Comparison of ENCODE assay signal across 26 cellular contexts in the genomic region with DNA sequence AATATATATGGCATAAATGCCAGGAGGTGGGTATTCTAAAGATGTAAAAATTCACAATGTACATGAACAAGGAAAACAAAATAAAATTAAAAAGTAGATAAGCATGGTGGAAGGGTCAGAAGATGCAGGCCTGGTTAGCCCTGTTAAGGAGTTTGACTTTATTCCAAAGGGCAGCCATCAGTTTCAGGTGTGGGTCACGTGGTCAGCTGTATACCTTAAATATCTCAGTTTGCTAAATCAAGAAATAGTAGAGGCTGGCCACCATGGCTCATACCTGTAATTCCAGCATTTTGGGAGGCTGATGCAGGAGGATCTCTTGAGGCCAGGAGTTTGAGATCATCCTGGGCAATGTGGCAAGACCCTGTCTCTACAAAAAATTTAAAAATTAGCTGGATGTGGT. TPM values are rescaled to one million over a fixed set of nuclear protein-coding genes. Genes with fewer than 3 reads are reported as not detected.
A peak's percentile ranks its signal among the peaks of the same experiment; 100 is the strongest.
DNase-seq lines count a peak whose midpoint lies in the region; ATAC-seq, FAIRE-seq and TF ChIP-seq lines count a peak whose summit lies in the region.
"Had no signal": no experiment of that assay in that cellular context is flagged by ENCODE, and none has a peak within 500 bp of the region (broad histone marks: within the 10 kb centered on the region; RNA-seq: fewer than 3 reads in every experiment).

No MANE protein-coding gene starts in this region.

- peaks cover 31% of the 10 kb centered on the region for H3K4me1 Mint-ChIP-seq in GM23338
- H3K4me1 Mint-ChIP-seq in nephron progenitor cell: peaks cover 5% of the 10 kb centered on the region
- H3K4me1 Mint-ChIP-seq: CD4-positive, CD25-positive, alpha-beta regulatory T cell; CD8-positive, alpha-beta memory T cell had no signal

- H4K8ac ChIP-seq in H1 (ENCODE audit: extremely low read depth, insufficient read depth, low read length): no peak overlapping the region

- no peak overlapping the region for H3K4me3 Mint-ChIP-seq in GM23338
- H3K4me3 Mint-ChIP-seq in nephron progenitor cell: no peak overlapping the region
- H3K4me3 Mint-ChIP-seq: CD8-positive, alpha-beta memory T cell had no signal

- peaks cover 9% of the 10 kb centered on the region; the same call in 1 of the 2 replicates for H3F3A ChIP-seq in GM23338 (replicated peaks; ENCODE audit: low read depth)

- peak overlapping the region; percentile 68; the same call in 1 of the 2 replicates for H2BK5ac ChIP-seq in H1 (ENCODE audit: low read depth, low read length)

- DNase-seq in GM23338 (ENCODE audit: low spot score) (no peak), H1 (ENCODE audit: low read depth in 1 of 2, low spot score in 2 of 2) (no peak), nephron progenitor cell (no peak), NCI-H2196 treated with DMSO at 0.1 percent for 48 hours (lab: John Stamatoyannopoulos, UW; ENCODE audit: unreplicated experiment) (no peak), NCI-H510A treated with DMSO at 0.1 percent for 48 hours (lab: John Stamatoyannopoulos, UW) (no peak)
- DNase-seq: 8988T; ACHN; BE2C; C1 segment of cervical spinal cord; CD4-positive, CD25-positive, alpha-beta regulatory T cell; CD8-positive, alpha-beta memory T cell; COR-L47; DMS 273 treated with DMSO at 0.1 percent for 48 hours; DMS53; DND-41; EL; GOT3; HCEC 1CT had no signal

- peak overlapping the region; percentile 92 for H3K27ac ChIP-seq in GM23338 (ENCODE audit: low read depth)
- H3K27ac ChIP-seq in H1 (ENCODE audit: low read depth, low read length): no peak overlapping the region
- H3K27ac ChIP-seq: HL-60, KMS-11 had no signal

- WGBS in H1 (ENCODE audit: extremely low coverage in 1 of 2, insufficient coverage in 1 of 2, insufficient read length in 1 of 2, insufficient replicate concordance in 2 of 2, low coverage in 1 of 2, low lambda C conversion rate in 2 of 2, missing lambda C conversion rate in 1 of 2), 2 experiments: 79% methylated on average over 1 of the region's 1 CpG; no CpG with 5 or more reads in 1 of the 2 experiments

- H4K91ac ChIP-seq in H1 (replicated peaks; ENCODE audit: insufficient read length, low read length): peak overlapping the region; percentile 66

- no peak overlapping the region for H3K23ac ChIP-seq in H1 (ENCODE audit: insufficient read length)

- no peak for TF ChIP-seq RAD21 in Ishikawa (IDR thresholded peaks at IDR 0.05; ENCODE audit: low read depth)
- TF ChIP-seq RAD21 in H1 (IDR thresholded peaks at IDR 0.05 in 1 of 2, conservative IDR thresholded peaks at IDR 0.05 in 1 of 2; ENCODE audit: low read depth in 2 of 2, low read length in 2 of 2): no peak

- ATAC-seq in GM23338 (no peak), GM19397 (IDR thresholded peaks at IDR 0.05; ENCODE audit: unreplicated experiment) (no peak)
- ATAC-seq: GM12878, HepG2 had no signal

- H2AFZ ChIP-seq in GM23338 (no peak overlapping the region), H1 (ENCODE audit: low read length) (no peak overlapping the region)

- H3K79me2 ChIP-seq in GM23338 (replicated peaks; ENCODE audit: insufficient read depth) (no peaks in the 10 kb centered on the region), H1 (ENCODE audit: control insufficient read depth in 1 of 2, insufficient read depth in 2 of 2, low read length in 2 of 2) (no peaks in the 10 kb centered on the region)

- H3K4me3 ChIP-seq in GM23338 (peak overlapping the region; percentile 30; the same call in 1 of the 2 replicates), H1 (ENCODE audit: extremely low read depth in 1 of 4, insufficient read depth in 2 of 4, low read depth in 3 of 4, low read length in 4 of 4) (peak overlapping the region in 1 of 4 experiments; percentile 31; a peak in 1 of 8 replicates)
- H3K4me3 ChIP-seq: GM12878 had no signal

- H3K9me3 ChIP-seq in H1 (ENCODE audit: insufficient read depth in 2 of 2, low read depth in 1 of 2, low read length in 1 of 2): peaks cover 8 to 9% of the 10 kb centered on the region in 2 experiments; a peak in 2 of 4 replicates
- H3K9me3 ChIP-seq: BE2C had no signal

- no peak overlapping the region for H2AK5ac ChIP-seq in H1 (ENCODE audit: low read depth, low read length)

- H3K9ac ChIP-seq in H1 (replicated peaks in 1 of 4; ENCODE audit: extremely low read depth in 1 of 4, low read depth in 3 of 4, low read length in 3 of 4): no peak overlapping the region
- H3K9ac ChIP-seq: KMS-11 had no signal

- peaks cover 37% of the 10 kb centered on the region for H3K9me3 Mint-ChIP-seq in GM23338
- H3K9me3 Mint-ChIP-seq in nephron progenitor cell: peaks cover 6% of the 10 kb centered on the region

- H3K4ac ChIP-seq in H1 (replicated peaks; ENCODE audit: insufficient read length, low read depth, low read length): peak overlapping the region; percentile 60

- H4K5ac ChIP-seq in H1 (ENCODE audit: insufficient read length, low read depth, low read length): no peak overlapping the region

- H3K27me3 ChIP-seq in GM23338 (ENCODE audit: insufficient read depth): no peaks in the 10 kb centered on the region
- no peaks in the 10 kb centered on the region for H3K27me3 ChIP-seq in H1 (replicated peaks in 1 of 4; ENCODE audit: control insufficient read depth in 3 of 4, extremely low read depth in 1 of 4, insufficient read depth in 3 of 4, low read length in 3 of 4)
- H3K27me3 ChIP-seq: BE2C had no signal

- POLR2A ChIA-PET in H1 (lab: Charles Lee; ENCODE audit: partially characterized antibody): interaction anchor here (0.8 to 2.1 kb wide), 2 partner anchors 9 to 15 kb away, joined by 3 to 13 read pairs; a partner anchor contains a TSS

- TF ChIP-seq POLR2A in H1 (IDR thresholded peaks at IDR 0.05; ENCODE audit: control extremely low read depth in 1 of 2, low read depth in 2 of 2, low read length in 2 of 2): no peak

- no peak overlapping the region for H2BK15ac ChIP-seq in H1 (ENCODE audit: low read length)

- H3K4me1 ChIP-seq in GM23338 (ENCODE audit: insufficient read depth): peaks cover 30% of the 10 kb centered on the region
- peaks cover 0 to 8% (median 1%) of the 10 kb centered on the region in 4 experiments; a peak in 2 of 7 replicates for H3K4me1 ChIP-seq in H1 (replicated peaks in 1 of 4; ENCODE audit: control insufficient read depth in 3 of 4, insufficient read depth in 4 of 4, low read length in 3 of 4)
- H3K4me1 ChIP-seq: BE2C had no signal

- 0 out of 2 replicates have a peak, but pooled peaks cover 6% of the 10 kb centered on the region for H3K9me2 ChIP-seq in GM23338 (ENCODE audit: insufficient read depth)

- H3K23me2 ChIP-seq in H1 (ENCODE audit: low read depth, low read length): peaks cover 2% of the 10 kb centered on the region; the same call in 1 of the 2 replicates

- H3K36me3 ChIP-seq in GM23338 (ENCODE audit: insufficient read depth) (peaks cover 13% of the 10 kb centered on the region; the same call in 1 of the 2 replicates), H1 (ENCODE audit: control insufficient read depth in 2 of 4, insufficient read depth in 4 of 4, low read length in 3 of 4) (peaks cover 0 to 2% (median 0%) of the 10 kb centered on the region in 4 experiments; a peak in 1 of 8 replicates)
- H3K36me3 ChIP-seq: BE2C had no signal

- H2BK120ac ChIP-seq in H1 (replicated peaks; ENCODE audit: low read depth, low read length): peak overlapping the region; percentile 79

- H3K14ac ChIP-seq in H1 (ENCODE audit: insufficient read length): no peak overlapping the region

- H4K20me1 ChIP-seq in GM23338 (replicated peaks; ENCODE audit: insufficient read depth): no peaks in the 10 kb centered on the region
- no peaks in the 10 kb centered on the region for H4K20me1 ChIP-seq in H1 (replicated peaks in 1 of 2; ENCODE audit: control insufficient read depth in 1 of 2, insufficient read depth in 2 of 2, low read length in 2 of 2)

- TF ChIP-seq CTCF in GM23338 (conservative IDR thresholded peaks at IDR 0.05; ENCODE audit: low read depth in 2 of 2) (no peak), H1 (IDR thresholded peaks at IDR 0.05; ENCODE audit: control extremely low read depth in 1 of 3, insufficient read depth in 1 of 3, low read depth in 1 of 3, low read length in 3 of 3) (no peak), nephron progenitor cell (IDR thresholded peaks at IDR 0.05) (no peak)

- peaks cover 3% of the 10 kb centered on the region for H3K27me3 Mint-ChIP-seq in GM23338 (ENCODE audit: insufficient read depth, low read depth, poor library complexity)
- H3K27me3 Mint-ChIP-seq in nephron progenitor cell (ENCODE audit: low read depth, poor library complexity): peaks cover 15% of the 10 kb centered on the region

- H2BK12ac ChIP-seq in H1 (ENCODE audit: low read depth, low read length): no peak overlapping the region

- FAIRE-seq in H1 (lab: Jason Lieb, UNC): no peak
- FAIRE-seq: GM12878, HepG2 had no signal

- H3K18ac ChIP-seq in H1 (ENCODE audit: extremely low read depth, low read length): peak overlapping the region; percentile 81; the same call in 1 of the 2 replicates

- H3K4me2 ChIP-seq in GM23338 (peak overlapping the region; percentile 60; the same call in 1 of the 2 replicates), H1 (ENCODE audit: insufficient read depth in 1 of 2, low read depth in 2 of 2, low read length in 2 of 2) (peak overlapping the region in 1 of 2 experiments; percentile 62; a peak in 2 of 4 replicates)
- H3K4me2 ChIP-seq: KMS-11 had no signal

- peak overlapping the region; percentile 62; the same call in 1 of the 2 replicates for H2BK20ac ChIP-seq in H1 (ENCODE audit: low read length)

- CTCF ChIA-PET in H1 (lab: Charles Lee; ENCODE audit: partially characterized antibody): interaction anchor here (1.3 to 1.4 kb wide), 2 partner anchors 9 kb away, joined by 5 to 11 read pairs; a partner anchor contains a TSS

- TF ChIP-seq EP300 in Ishikawa (IDR thresholded peaks at IDR 0.05; ENCODE audit: borderline replicate concordance): no peak
- TF ChIP-seq EP300 in H1 (IDR thresholded peaks at IDR 0.05; ENCODE audit: borderline replicate concordance in 1 of 2, low read depth in 2 of 2, low read length in 2 of 2): no peak

- H3K36me3 Mint-ChIP-seq in GM23338 (ENCODE audit: low read depth): peaks cover 28% of the 10 kb centered on the region
- no peaks in the 10 kb centered on the region for H3K36me3 Mint-ChIP-seq in nephron progenitor cell (ENCODE audit: low read depth)
- H3K36me3 Mint-ChIP-seq: CD4-positive, CD25-positive, alpha-beta regulatory T cell; CD8-positive, alpha-beta memory T cell; IgD-negative memory B cell had no signal

- H3K56ac ChIP-seq in H1 (replicated peaks; ENCODE audit: insufficient read length, low read depth, low read length): no peak overlapping the region

- no peaks in the 10 kb centered on the region for H3K79me1 ChIP-seq in H1 (ENCODE audit: low read depth, low read length)

- H3K27ac Mint-ChIP-seq in GM23338 (no peak overlapping the region; the same call in 1 of the 2 replicates), nephron progenitor cell (no peak overlapping the region)
- H3K27ac Mint-ChIP-seq: CD4-positive, CD25-positive, alpha-beta regulatory T cell; IgD-negative memory B cell had no signal

RNA-seq across cellular contexts. Expression of a gene that starts 8.5 kb away (rescaled TPM):
- 34.5 and 42.7 TPM in 2 replicates for total RNA-seq in GM23338 (2014; rRNA removed; shearing (Covaris generic))
- polyA plus RNA-seq in GM23338 (2016; fragmentation: Nextera tagmentation; extraction: Ambion mirVana) (18.3 and 20.8 TPM in 2 replicates), H1 (2011; rRNA removed) (16.1 and 21.0 TPM in 2 replicates)
- total RNA-seq in H1 (2021; fragmentation: NEBNext Ultra II Directional; extraction: Animal tissue kit (Norgen Biotek cat#: 25700)): 19.3 and 20.5 TPM in 2 replicates
- polyA plus RNA-seq in H1 (2011; cell fraction: cytosol; rRNA removed): 24.1 TPM
- polyA plus RNA-seq in H1 (2011; cell fraction: nucleus; rRNA removed): 18.1 TPM
- 13.9 to 22.3 TPM (median 20.0 TPM) in 4 replicates for polyA plus RNA-seq in H1 (2012, experiment 1 of 2)
- polyA plus RNA-seq in H1 (2012, experiment 2 of 2): 14.5 TPM
- polyA plus RNA-seq in H1 (2013, experiment 1 of 2): 12.1 TPM
- 12.0 TPM for polyA plus RNA-seq in H1 (2013, experiment 2 of 2)
- 8.6 and 13.2 TPM in 2 replicates for polyA minus RNA-seq in H1 (2011; rRNA and poly(A)+ RNA removed)
- polyA minus RNA-seq in H1 (2011; cell fraction: cytosol; rRNA and poly(A)+ RNA removed): 7.8 TPM
- 5.9 TPM for polyA minus RNA-seq in H1 (2011; cell fraction: nucleus; rRNA and poly(A)+ RNA removed)

RNA-seq across cellular contexts. Expression of a gene that starts 35.8 kb away (rescaled TPM):
- total RNA-seq in GM23338 (2014; rRNA removed; shearing (Covaris generic)): 1.7 and 2.5 TPM in 2 replicates
- polyA plus RNA-seq in GM23338 (2016; fragmentation: Nextera tagmentation; extraction: Ambion mirVana) (13.6 and 16.4 TPM in 2 replicates), H1 (2011; rRNA removed) (11.3 TPM in 2 replicates)
- 3.3 and 4.4 TPM in 2 replicates for total RNA-seq in H1 (2021; fragmentation: NEBNext Ultra II Directional; extraction: Animal tissue kit (Norgen Biotek cat#: 25700))
- 7.0 TPM for polyA plus RNA-seq in H1 (2011; cell fraction: cytosol; rRNA removed)
- polyA plus RNA-seq in H1 (2011; cell fraction: nucleus; rRNA removed): 5.3 TPM
- polyA plus RNA-seq in H1 (2012, experiment 1 of 2): 4.4 to 10.1 TPM (median 7.1 TPM) in 4 replicates
- 7.0 TPM for polyA plus RNA-seq in H1 (2012, experiment 2 of 2)
- polyA plus RNA-seq in H1 (2013, experiment 1 of 2): 7.4 TPM
- 7.4 TPM for polyA plus RNA-seq in H1 (2013, experiment 2 of 2)
- polyA minus RNA-seq in H1 (2011; rRNA and poly(A)+ RNA removed): 3.0 and 3.9 TPM in 2 replicates
- 4.9 TPM for polyA minus RNA-seq in H1 (2011; cell fraction: cytosol; rRNA and poly(A)+ RNA removed)
- polyA minus RNA-seq in H1 (2011; cell fraction: nucleus; rRNA and poly(A)+ RNA removed): 2.2 TPM
- total RNA-seq: CD4-positive, CD25-positive, alpha-beta regulatory T cell; CD8-positive, alpha-beta memory T cell; G401; GM12878 had no signal
- polyA plus RNA-seq: CD8-positive, alpha-beta memory T cell; GM12878 had no signal

RNA-seq across cellular contexts. Expression of a gene that starts 36.5 kb away (rescaled TPM):
- total RNA-seq in GM23338 (2014; rRNA removed; shearing (Covaris generic)): 242 and 270 TPM in 2 replicates
- polyA plus RNA-seq in GM23338 (2016; fragmentation: Nextera tagmentation; extraction: Ambion mirVana): 145 and 151 TPM in 2 replicates
- total RNA-seq in H1 (2021; fragmentation: NEBNext Ultra II Directional; extraction: Animal tissue kit (Norgen Biotek cat#: 25700)): 253 and 260 TPM in 2 replicates
- polyA plus RNA-seq in H1 (2011; rRNA removed): 300 and 336 TPM in 2 replicates
- polyA plus RNA-seq in H1 (2011; cell fraction: cytosol; rRNA removed): 310 TPM
- polyA plus RNA-seq in H1 (2011; cell fraction: nucleus; rRNA removed): 218 TPM
- polyA plus RNA-seq in H1 (2012, experiment 1 of 2): 199 to 273 TPM (median 262 TPM) in 4 replicates
- polyA plus RNA-seq in H1 (2012, experiment 2 of 2): 359 TPM
- 314 TPM for polyA plus RNA-seq in H1 (2013, experiment 1 of 2)
- 341 TPM for polyA plus RNA-seq in H1 (2013, experiment 2 of 2)
- 272 and 301 TPM in 2 replicates for polyA minus RNA-seq in H1 (2011; rRNA and poly(A)+ RNA removed)
- 158 TPM for polyA minus RNA-seq in H1 (2011; cell fraction: cytosol; rRNA and poly(A)+ RNA removed)
- polyA minus RNA-seq in H1 (2011; cell fraction: nucleus; rRNA and poly(A)+ RNA removed): 100 TPM
